Comparison of ENCODE assay signal across 1 cellular context in genomic region chr3:173451561-173451960, GRCh38. TPM values are rescaled to one million over a fixed set of nuclear protein-coding genes. Genes with fewer than 3 reads are reported as not detected.
"Had no signal": no experiment of that assay in that cellular context is flagged by ENCODE, and none has a peak within 500 bp of the region (broad histone marks: within the 10 kb centered on the region; RNA-seq: fewer than 3 reads in every experiment).

No MANE protein-coding gene starts in this region.

RNA-seq across cellular contexts. Expression of gene NLGN1, which starts 54.0 kb away (rescaled TPM):
- total RNA-seq: natural killer cell had no signal
